Comparison of ENCODE assay signal across 19 cellular contexts in genomic region chr7:29926216-29926615, GRCh38.
DNase-seq lines count a peak whose midpoint lies in the region; ATAC-seq, FAIRE-seq and TF ChIP-seq lines count a peak whose summit lies in the region.
"Had no signal": no experiment of that assay in that cellular context is flagged by ENCODE, and none has a peak within 500 bp of the region (broad histone marks: within the 10 kb centered on the region; RNA-seq: fewer than 3 reads in every experiment).

No MANE protein-coding gene starts in this region.

- H3K23ac ChIP-seq in neuronal stem cell (ENCODE audit: low read depth, low read length, poor library complexity), result no peak overlapping the region

- WGBS in K562 (ENCODE audit: insufficient coverage, low coverage, missing lambda C conversion rate), result 33% methylated on average over 15 of the region's 15 CpGs
- 91 to 94% methylated on average over 12 to 15 of the region's 15 CpGs for WGBS in endodermal cell (ENCODE audit: insufficient coverage in 1 of 2, insufficient read length in 1 of 2), 2 experiments
- no CpG with 5 or more reads among the region's 15 CpGs for WGBS in neuronal stem cell (ENCODE audit: extremely low coverage in 2 of 2, insufficient read length in 2 of 2, insufficient replicate concordance in 1 of 2), 2 donors
- 76 to 78% methylated on average over 15 of the region's 15 CpGs for WGBS in tibial nerve, 2 donors

- no peak overlapping the region for H3K4ac ChIP-seq in neuronal stem cell (ENCODE audit: low read length)

- no peak overlapping the region for H2BK15ac ChIP-seq in neuronal stem cell (ENCODE audit: low read length)

- H3K9me1 ChIP-seq in K562 (ENCODE audit: control insufficient read depth, insufficient read depth, low read length), result no peaks in the 10 kb centered on the region

- no peak overlapping the region for H3K18ac ChIP-seq in neuronal stem cell (ENCODE audit: low read length)

- H2BK120ac ChIP-seq in neuronal stem cell (ENCODE audit: low read depth, low read length), result no peak overlapping the region

- no peaks in the 10 kb centered on the region for H3K9me3 Mint-ChIP-seq in endodermal cell
- H3K9me3 Mint-ChIP-seq: CD8-positive, alpha-beta T cell had no signal

- CTCF ChIA-PET in K562 (lab: Yijun Ruan, JAX; ENCODE audit: low intra/inter-chr PET ratio), result no interaction called here

- no peak overlapping the region for H4K91ac ChIP-seq in neuronal stem cell (ENCODE audit: low read depth, low read length, poor library complexity)

- in situ Hi-C loops in K562 (cut with MboI), result no loop called here

- no peak overlapping the region for H2AK5ac ChIP-seq in neuronal stem cell (ENCODE audit: low read depth, low read length)

- H2AFZ ChIP-seq in K562 (ENCODE audit: low read depth, low read length) (peak overlapping the region; percentile 27; the same call in 1 of the 2 replicates), neuronal stem cell (ENCODE audit: low read length) (no peak overlapping the region)
- H2AFZ ChIP-seq: GM23248 had no signal

- H4K20me1 ChIP-seq in K562 (replicated peaks; ENCODE audit: control insufficient read depth, insufficient read depth, low read length), result 0 out of 2 replicates have a peak, but pooled peaks cover 3% of the 10 kb centered on the region
- H4K20me1 ChIP-seq: BLaER1 treated with 17β-estradiol and CSF1 and Interleukin-3, amounts not matched to agents 10 nM and 100 nM had no signal

- H3K4me1 Mint-ChIP-seq in endodermal cell, result no peaks in the 10 kb centered on the region
- H3K4me1 Mint-ChIP-seq: B cell had no signal

- no peaks in the 10 kb centered on the region for H3K36me3 ChIP-seq in K562 (ENCODE audit: control insufficient read depth, insufficient read depth, low read length)
- H3K36me3 ChIP-seq in endodermal cell (ENCODE audit: control insufficient read depth, insufficient read depth, low read length), result peaks cover 58% of the 10 kb centered on the region
- H3K36me3 ChIP-seq in neuronal stem cell (replicated peaks in 1 of 2; ENCODE audit: control insufficient read depth in 2 of 2, insufficient read depth in 2 of 2, low read length in 2 of 2), result peaks cover 12 to 86% of the 10 kb centered on the region in 2 donors
- H3K36me3 ChIP-seq in tibial nerve, result peaks cover 0 to 46% (median 0%) of the 10 kb centered on the region in 3 donors
- H3K36me3 ChIP-seq: BLaER1 treated with 17β-estradiol and CSF1 and Interleukin-3, amounts not matched to agents 10 nM and 100 nM had no signal

- peaks cover 58% of the 10 kb centered on the region for H3K36me3 Mint-ChIP-seq in endodermal cell (ENCODE audit: low read depth)

- H3K4me1 ChIP-seq in K562 (replicated peaks in 1 of 2; ENCODE audit: control insufficient read depth in 2 of 2, insufficient read depth in 2 of 2, low read length in 2 of 2), result peaks cover 2 to 7% of the 10 kb centered on the region in 2 experiments; a peak in 3 of 5 replicates
- no peaks in the 10 kb centered on the region for H3K4me1 ChIP-seq in endodermal cell (ENCODE audit: control insufficient read depth, insufficient read depth, low read length)
- H3K4me1 ChIP-seq in neuronal stem cell (ENCODE audit: control insufficient read depth in 2 of 2, insufficient read depth in 1 of 2, low read depth in 1 of 2, low read length in 2 of 2), result no peaks in the 10 kb centered on the region
- H3K4me1 ChIP-seq in tibial nerve, result peaks cover 0 to 38% (median under 1%) of the 10 kb centered on the region in 4 donors
- H3K4me1 ChIP-seq: BLaER1 treated with 17β-estradiol and CSF1 and Interleukin-3, amounts not matched to agents 10 nM and 100 nM; HAP-1 had no signal

- H2BK5ac ChIP-seq in neuronal stem cell (ENCODE audit: low read length), result no peak overlapping the region

- peak overlapping the region; percentile 39 for H3K14ac ChIP-seq in neuronal stem cell (ENCODE audit: low read length)

- no peak for ATAC-seq in K562
- ATAC-seq: CD8-positive, alpha-beta T cell had no signal

- H3K79me1 ChIP-seq in neuronal stem cell (ENCODE audit: low read depth, low read length), result no peaks in the 10 kb centered on the region

- no peak for FAIRE-seq in K562 (lab: Jason Lieb, UNC)
- FAIRE-seq: GM12891, GM18507 had no signal

- no peak overlapping the region for H4K8ac ChIP-seq in neuronal stem cell (ENCODE audit: low read depth, low read length)

- no peak overlapping the region for H3K27ac Mint-ChIP-seq in endodermal cell
- H3K27ac Mint-ChIP-seq: B cell; CD8-positive, alpha-beta T cell had no signal

- H3K9ac ChIP-seq in K562 (ENCODE audit: insufficient read depth in 1 of 2, low read depth in 2 of 2, low read length in 2 of 2) (no peak overlapping the region), endodermal cell (ENCODE audit: extremely low read depth, low read length, poor library complexity, severe bottlenecking) (no peak overlapping the region), neuronal stem cell (ENCODE audit: low read depth, low read length, poor library complexity) (no peak overlapping the region)
- H3K9ac ChIP-seq: BLaER1 treated with 17β-estradiol and CSF1 and Interleukin-3, amounts not matched to agents 10 nM and 100 nM; GM23248 had no signal

- DNase-seq in K562 (ENCODE audit: extremely low read depth in 1 of 4, low spot score in 3 of 4) (no peak), endodermal cell (peak; percentile 41), neuronal stem cell (ENCODE audit: low spot score) (no peak), tibial nerve (ENCODE audit: low spot score in 2 of 2) (no peak), OCI-M2 (lab: John Stamatoyannopoulos, UW; ENCODE audit: unreplicated experiment) (no peak), NCI-H1436 treated with DMSO at 0.1 percent for 48 hours (lab: John Stamatoyannopoulos, UW) (no peak)
- no peak for DNase-seq in NK-92 treated with Interleukin-12 subunit alpha and Interleukin-12 subunit beta, amount 100 ng/mL, for 24 hours (lab: John Stamatoyannopoulos, UW)
- DNase-seq: Calu3; CD8-positive, alpha-beta T cell; DMS 273 treated with DMSO at 0.1 percent for 48 hours; DMS53; DND-41; GM23248 had no signal

- POLR2A ChIA-PET in K562 (lab: Yijun Ruan, JAX), result interaction anchor here (0.5 to 0.6 kb wide), 2 partner anchors 111 to 257 kb away, joined by 3 to 4 read pairs; no protein-coding TSS in a partner anchor

- no peaks in the 10 kb centered on the region for H3K27me3 Mint-ChIP-seq in endodermal cell (ENCODE audit: insufficient read depth)
- H3K27me3 Mint-ChIP-seq: B cell had no signal

- no peaks in the 10 kb centered on the region for H3K79me2 ChIP-seq in K562 (ENCODE audit: control insufficient read depth, insufficient read depth, low read length)

- intact Hi-C loops in K562 (cut with micrococcal nuclease), result no loop called here

- no peak for TF ChIP-seq RAD21 in K562 (CRISPR knock-in tag; conservative IDR thresholded peaks at IDR 0.05 in 1 of 2, IDR thresholded peaks at IDR 0.05 in 1 of 2)

- H3K27ac ChIP-seq in K562 (ENCODE audit: extremely low read depth, low read depth, low read length) (no peak overlapping the region), endodermal cell (ENCODE audit: low read depth, low read length) (no peak overlapping the region), neuronal stem cell (replicated peaks; ENCODE audit: low read length) (no peak overlapping the region), tibial nerve (peak overlapping the region; percentile 62 to 87 (median 80))
- H3K27ac ChIP-seq: BLaER1 treated with 17β-estradiol and CSF1 and Interleukin-3, amounts not matched to agents 10 nM and 100 nM; GM23248; HL-60 had no signal

- H3K4me3 ChIP-seq in K562 (no peak overlapping the region), endodermal cell (ENCODE audit: low read length) (no peak overlapping the region), neuronal stem cell (ENCODE audit: low read length in 2 of 2) (no peak overlapping the region), tibial nerve (peak overlapping the region in 2 of 4 donors; percentile 8 to 37)
- H3K4me3 ChIP-seq: BLaER1 treated with 17β-estradiol and CSF1 and Interleukin-3, amounts not matched to agents 10 nM and 100 nM; GM23248; HAP-1 had no signal

- H3K27me3 ChIP-seq in K562 (ENCODE audit: control insufficient read depth in 2 of 2, insufficient read depth in 2 of 2, low read length in 2 of 2), result peaks cover 4 to 25% of the 10 kb centered on the region in 2 experiments; a peak in 2 of 5 replicates
- H3K27me3 ChIP-seq in endodermal cell (ENCODE audit: control insufficient read depth, insufficient read depth, low read length, poor library complexity, severe bottlenecking), result no peaks in the 10 kb centered on the region
- no peaks in the 10 kb centered on the region for H3K27me3 ChIP-seq in neuronal stem cell (ENCODE audit: control insufficient read depth in 3 of 3, insufficient read depth in 3 of 3, low read depth in 1 of 3, low read length in 3 of 3)
- H3K27me3 ChIP-seq in tibial nerve, result no peaks in the 10 kb centered on the region
- H3K27me3 ChIP-seq: BLaER1 treated with 17β-estradiol and CSF1 and Interleukin-3, amounts not matched to agents 10 nM and 100 nM had no signal

- TF ChIP-seq POLR2A in K562 (conservative IDR thresholded peaks at IDR 0.05) (no peak), tibial nerve (IDR thresholded peaks at IDR 0.05) (no peak)

- H3K4me3 Mint-ChIP-seq in endodermal cell, result no peak overlapping the region
- H3K4me3 Mint-ChIP-seq: B cell; CD8-positive, alpha-beta T cell had no signal

- no peak for TF ChIP-seq CTCF in K562 (IDR thresholded peaks at IDR 0.05 in 2 of 3, conservative IDR thresholded peaks at IDR 0.05 in 1 of 3; ENCODE audit: insufficient read depth in 2 of 3, low read depth in 1 of 3, low read length in 3 of 3)
- TF ChIP-seq CTCF in endodermal cell (conservative IDR thresholded peaks at IDR 0.05), result no peak
- no peak for TF ChIP-seq CTCF in tibial nerve (IDR thresholded peaks at IDR 0.05)

- peak overlapping the region; percentile 41 for H2BK12ac ChIP-seq in neuronal stem cell (ENCODE audit: low read length)

- no TSS peak for BruUV-seq in K562 (replicated peaks; lab: Mats Ljungman, UMichigan)

- no peaks in the 10 kb centered on the region for H3K9me3 ChIP-seq in K562 (replicated peaks; ENCODE audit: control insufficient read depth, insufficient read depth, low read depth, low read length)
- H3K9me3 ChIP-seq in endodermal cell (ENCODE audit: control insufficient read depth, low read length), result no peaks in the 10 kb centered on the region
- no peaks in the 10 kb centered on the region for H3K9me3 ChIP-seq in neuronal stem cell (replicated peaks in 1 of 2; ENCODE audit: control insufficient read depth in 2 of 2, insufficient read depth in 1 of 2, low read depth in 1 of 2, low read length in 2 of 2)
- no peaks in the 10 kb centered on the region for H3K9me3 ChIP-seq in tibial nerve
- H3K9me3 ChIP-seq: BLaER1 treated with 17β-estradiol and CSF1 and Interleukin-3, amounts not matched to agents 10 nM and 100 nM; HAP-1 had no signal

- H3K4me2 ChIP-seq in K562 (ENCODE audit: insufficient read depth, low read length) (no peak overlapping the region), neuronal stem cell (ENCODE audit: insufficient read depth, low read length, poor library complexity, severe bottlenecking) (no peak overlapping the region)
- H3K4me2 ChIP-seq: BLaER1 treated with 17β-estradiol and CSF1 and Interleukin-3, amounts not matched to agents 10 nM and 100 nM had no signal

- TF ChIP-seq EP300 in K562 (IDR thresholded peaks at IDR 0.05; ENCODE audit: low read length) (no peak), tibial nerve (IDR thresholded peaks at IDR 0.05) (peak in 1 of 2 donors; percentile 50)

TF ChIP-seq in K562, 482 proteins besides CTCF, POLR2A, EP300 and RAD21 (continues in another document):
- TF ChIP-seq RBBP5 (IDR thresholded peaks at IDR 0.05; ENCODE audit: borderline replicate concordance, insufficient read depth, low read length, poor library complexity, severe bottlenecking), result no peak

Comparison
In these comparisons a context has a peak if more than half of its experiments do, and no peak if none do; other contexts are left out.
1. H3K27ac ChIP-seq: peak in tibial nerve (4 of 4); none in K562 (single experiment), endodermal cell (single experiment) and neuronal stem cell (single experiment).